25 cellular contexts compared by ENCODE assay signal in genomic region chr16:47026492-47026891, GRCh38.
"Had no signal": no experiment of that assay in that cellular context is flagged by ENCODE, and none has a peak within 500 bp of the region (broad histone marks: within the 10 kb centered on the region; RNA-seq: fewer than 3 reads in every experiment).

No MANE protein-coding gene starts in this region.

- H3K4me3 ChIP-seq: breast epithelium, SJSA1 had no signal

- H3K4me1 ChIP-seq: breast epithelium, SJSA1 had no signal

- H3K27ac ChIP-seq: breast epithelium, SJSA1 had no signal

- ATAC-seq: activated CD8-positive, alpha-beta T cell treated with anti-CD3 and anti-CD28 coated beads, Interleukin-2, amount 10 ng/mL, durations not matched to agents 7 days and 5 days; Panc1; SK-N-SH treated with all-trans-retinoic acid at 6 μM for 48 hours; WTC11 had no signal

- H3K27me3 Mint-ChIP-seq: activated naive CD4-positive, alpha-beta T cell treated with anti-CD3 and anti-CD28 coated beads, Interleukin-2, amount 50 U/mL, for 24 hours had no signal

- H3K27ac Mint-ChIP-seq: activated CD8-positive, alpha-beta T cell treated with anti-CD3 and anti-CD28 coated beads, Interleukin-2, amount 10 ng/mL, durations not matched to agents 7 days and 5 days; activated naive CD4-positive, alpha-beta T cell treated with anti-CD3 and anti-CD28 coated beads, Interleukin-2, amount 50 U/mL, for 24 hours; T-helper 1 cell treated with Interleukin-12 subunit alpha and Interleukin-12 subunit beta and Interleukin-4 antibody, amounts not matched to agents 30 μg/mL and 1 μg/mL, for 36 hours; WTC11 had no signal

- H3K4me3 Mint-ChIP-seq: activated CD8-positive, alpha-beta T cell treated with anti-CD3 and anti-CD28 coated beads, Interleukin-2, amount 10 ng/mL, durations not matched to agents 7 days and 5 days; activated naive CD4-positive, alpha-beta T cell treated with anti-CD3 and anti-CD28 coated beads, Interleukin-2, amount 50 U/mL, for 24 hours; T-helper 1 cell treated with Interleukin-12 subunit alpha and Interleukin-12 subunit beta and Interleukin-4 antibody, amounts not matched to agents 30 μg/mL and 1 μg/mL, for 36 hours; WTC11 had no signal

- H3K36me3 ChIP-seq: breast epithelium, SJSA1 had no signal

- H3K4me1 Mint-ChIP-seq: activated naive CD4-positive, alpha-beta T cell treated with anti-CD3 and anti-CD28 coated beads, Interleukin-2, amount 50 U/mL, for 24 hours had no signal

- H3K9me3 Mint-ChIP-seq: activated naive CD4-positive, alpha-beta T cell treated with anti-CD3 and anti-CD28 coated beads, Interleukin-2, amount 50 U/mL, for 24 hours; T-helper 1 cell treated with Interleukin-12 subunit alpha and Interleukin-12 subunit beta and Interleukin-4 antibody, amounts not matched to agents 30 μg/mL and 1 μg/mL, for 36 hours; WTC11 had no signal

- DNase-seq: activated CD4-positive, alpha-beta T cell treated with anti-CD3 and anti-CD28 coated beads for 48 hours; activated CD4-positive, alpha-beta T cell treated with anti-CD3 and anti-CD28 coated beads, Interleukin-2, amount 50 U/mL, for 4 hours; activated CD4-positive, CD25-positive, alpha-beta regulatory T cell treated with anti-CD3 and anti-CD28 coated beads, Interleukin-2, amount 50 U/mL, for 72 hours; activated CD8-positive, alpha-beta memory T cell treated with anti-CD3 and anti-CD28 coated beads, Interleukin-2, amount 50 U/mL, for 48 hours; activated CD8-positive, alpha-beta T cell treated with anti-CD3 and anti-CD28 coated beads, Interleukin-2, amount 10 ng/mL, durations not matched to agents 7 days and 5 days; activated T-cell treated with anti-CD3 and anti-CD28 coated beads, Interleukin-2, amount 50 U/mL, for 1 hour; aorta; caudate nucleus; Karpas-422; NCI-H1105 treated with DMSO at 0.1 percent for 48 hours; NCI-H1436 treated with DMSO at 0.1 percent for 48 hours; NCI-H187; NCI-H2081; NCI-H524 treated with DMSO at 0.1 percent for 48 hours; NCI-H748 treated with DMSO at 0.1 percent for 48 hours; OCI-M1; SHP77; T-helper 9 cell had no signal

- H3K36me3 Mint-ChIP-seq: activated naive CD4-positive, alpha-beta T cell treated with anti-CD3 and anti-CD28 coated beads, Interleukin-2, amount 50 U/mL, for 24 hours; WTC11 had no signal

- H3K27me3 ChIP-seq: breast epithelium, SJSA1 had no signal

- H3K9me3 ChIP-seq: breast epithelium, SJSA1 had no signal
